In the genomic region with DNA sequence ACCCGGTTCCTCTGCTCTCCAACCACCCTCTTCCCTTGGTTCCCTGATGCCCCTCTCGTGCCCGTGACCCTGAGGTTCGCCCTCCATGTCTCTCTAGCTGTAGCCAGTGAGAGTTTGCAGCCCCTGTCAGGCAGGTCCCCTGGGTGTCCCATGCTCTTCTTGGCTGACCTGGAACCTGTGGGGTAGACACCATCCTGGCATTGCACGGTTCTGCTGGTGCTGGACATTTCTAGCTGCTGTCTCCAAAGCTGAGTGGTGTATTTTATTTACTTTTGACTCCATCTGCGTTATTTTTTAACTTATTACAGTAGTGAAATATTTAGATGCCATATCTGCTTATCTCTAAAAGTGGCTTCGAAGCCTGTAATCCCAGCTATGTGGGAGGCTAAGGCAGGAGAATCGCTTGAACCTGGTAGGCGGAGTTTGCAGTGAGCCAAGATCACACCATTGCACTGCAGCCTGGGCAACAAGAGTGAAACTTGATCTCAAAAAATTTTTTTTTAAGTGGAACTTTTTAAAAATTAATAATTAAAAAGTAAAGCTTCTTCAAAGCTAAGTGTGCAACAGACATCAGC, we compare ENCODE assay signal across 24 cellular contexts. TPM values are rescaled to one million over a fixed set of nuclear protein-coding genes. Genes with fewer than 3 reads are reported as not detected.
DNase-seq lines count a peak whose midpoint lies in the region; ATAC-seq, FAIRE-seq and TF ChIP-seq lines count a peak whose summit lies in the region.
"Had no signal": no experiment of that assay in that cellular context is flagged by ENCODE, and none has a peak within 500 bp of the region (broad histone marks: within the 10 kb centered on the region; RNA-seq: fewer than 3 reads in every experiment).

No MANE protein-coding gene starts in this region.

- H3K79me2 ChIP-seq in HepG2 (ENCODE audit: insufficient read depth, low read length): peaks cover 25% of the 10 kb centered on the region

- no peak overlapping the region for H3K18ac ChIP-seq in IMR-90 (ENCODE audit: low read depth, low read length)

- H4K20me1 ChIP-seq in IMR-90 (ENCODE audit: insufficient read depth, low read length): peaks cover 4% of the 10 kb centered on the region
- no peaks in the 10 kb centered on the region for H4K20me1 ChIP-seq in HepG2 (ENCODE audit: insufficient read depth, low read length)

- intact Hi-C loops in Calu3 (cut with micrococcal nuclease; ENCODE audit: unreplicated experiment): no loop called here
- intact Hi-C loops in IMR-90 (cut with micrococcal nuclease): no loop called here
- intact Hi-C loops in HepG2 (cut with micrococcal nuclease; ENCODE audit: unreplicated experiment): no loop called here
- intact Hi-C loops in prostate gland (cut with DNase I): no loop called here

- ATAC-seq in IMR-90 (ENCODE audit: low read depth): peak; percentile 17; the same call in 1 of the 2 replicates
- ATAC-seq in HepG2: peak; percentile 54
- ATAC-seq in GM18498 (IDR thresholded peaks at IDR 0.05; ENCODE audit: unreplicated experiment): no peak
- ATAC-seq in GM19351 (IDR thresholded peaks at IDR 0.05; ENCODE audit: unreplicated experiment): no peak

- no peak overlapping the region for H3K9ac ChIP-seq in IMR-90 (ENCODE audit: low read depth, low read length)
- no peak overlapping the region for H3K9ac ChIP-seq in HepG2 (ENCODE audit: insufficient read depth, low read depth, low read length)
- H3K9ac ChIP-seq: GM23248 had no signal

- dilution Hi-C loops in IMR-90 (cut with HindIII; ENCODE audit: low sequenced_read_pairs, unreplicated experiment): no loop called here

- H2BK20ac ChIP-seq in IMR-90 (ENCODE audit: low read depth, low read length): no peak overlapping the region

- H3K9me1 ChIP-seq in IMR-90 (ENCODE audit: insufficient read depth, low read length): peaks cover 10% of the 10 kb centered on the region; the same call in 1 of the 2 replicates

- no peak overlapping the region for H3K23ac ChIP-seq in IMR-90 (ENCODE audit: low read depth, low read length)

- H3K79me1 ChIP-seq in IMR-90 (ENCODE audit: low read depth in 1 of 2, low read length in 2 of 2): peaks cover 23 to 52% of the 10 kb centered on the region in 2 experiments

- no peak overlapping the region for H2AK9ac ChIP-seq in IMR-90 (replicated peaks; ENCODE audit: low read depth, low read length, poor library complexity)

- TF ChIP-seq RAD21 in IMR-90 (IDR thresholded peaks at IDR 0.05; ENCODE audit: low read length): no peak
- TF ChIP-seq RAD21 in HepG2 (CRISPR knock-in tag; IDR thresholded peaks at IDR 0.05): no peak

- H3K36me3 Mint-ChIP-seq in Calu3 (ENCODE audit: insufficient read depth, unreplicated experiment): no peaks in the 10 kb centered on the region

- no peak overlapping the region for H2BK15ac ChIP-seq in IMR-90 (ENCODE audit: low read depth, low read length)

- no peak for FAIRE-seq in HepG2 (lab: Jason Lieb, UNC)
- FAIRE-seq: GM19239 had no signal

- TF ChIP-seq EP300 in HepG2 (IDR thresholded peaks at IDR 0.05; ENCODE audit: low read depth in 2 of 2, low read length in 2 of 2): no peak
- TF ChIP-seq EP300 in HepG2 (CRISPR knock-in tag; IDR thresholded peaks at IDR 0.05; ENCODE audit: borderline replicate concordance): no peak

- H2AK5ac ChIP-seq in IMR-90 (ENCODE audit: low read depth, low read length): no peak overlapping the region

- no peak overlapping the region for H4K91ac ChIP-seq in IMR-90 (ENCODE audit: insufficient read depth, low read depth, low read length)

- peak overlapping the region; percentile 63 for H3K27ac Mint-ChIP-seq in Calu3 (ENCODE audit: unreplicated experiment)
- H3K27ac Mint-ChIP-seq: B cell had no signal

- CTCF ChIA-PET in Calu3 (lab: Charles Lee): no interaction called here
- CTCF ChIA-PET in IMR-90 (lab: Yijun Ruan, JAX): interaction anchor here (1.3 kb wide), 1 partner anchor 13 kb away, joined by 4 read pairs; no protein-coding TSS in a partner anchor
- CTCF ChIA-PET in HepG2 (lab: Yijun Ruan, JAX; ENCODE audit: low intra/inter-chr PET ratio, low total read pairs): no interaction called here

- H4K8ac ChIP-seq in IMR-90 (ENCODE audit: low read depth in 2 of 2, low read length in 2 of 2): no peak overlapping the region

- H3K4me3 ChIP-seq in IMR-90 (ENCODE audit: insufficient read depth, low read depth, low read length) (no peak overlapping the region), HepG2 (replicated peaks in 1 of 3; ENCODE audit: insufficient read depth in 1 of 3, low read depth in 2 of 3, low read length in 3 of 3) (no peak overlapping the region), prostate gland (no peak overlapping the region)
- H3K4me3 ChIP-seq: GM23248, HAP-1, Peyer's patch, SK-N-MC had no signal

- WGBS in IMR-90 (ENCODE audit: extremely low coverage in 2 of 2, insufficient read length in 1 of 2), 2 experiments: no CpG with 5 or more reads among the region's 9 CpGs
- 80% methylated on average over 9 of the region's 9 CpGs for WGBS in HepG2 (ENCODE audit: low lambda C conversion rate)
- 77% methylated on average over 9 of the region's 9 CpGs for WGBS in prostate gland

- no peak overlapping the region for H2BK120ac ChIP-seq in IMR-90 (ENCODE audit: low read depth, low read length)

- H3K4ac ChIP-seq in IMR-90 (ENCODE audit: low read depth, low read length): no peak overlapping the region

- H3K4me1 ChIP-seq in IMR-90 (ENCODE audit: control insufficient read depth, insufficient read depth, low read length): peaks cover 3% of the 10 kb centered on the region; the same call in 1 of the 2 replicates
- peaks cover 12% of the 10 kb centered on the region for H3K4me1 ChIP-seq in HepG2 (ENCODE audit: insufficient read depth, low read length)
- H3K4me1 ChIP-seq in prostate gland (replicated peaks): peaks cover 21% of the 10 kb centered on the region
- H3K4me1 ChIP-seq: HAP-1, Peyer's patch had no signal

- H3K27ac ChIP-seq in IMR-90 (ENCODE audit: insufficient read depth, low read length): no peak overlapping the region
- H3K27ac ChIP-seq in HepG2 (ENCODE audit: extremely low read length, insufficient read depth, low read length): peak overlapping the region; percentile 32
- no peak overlapping the region for H3K27ac ChIP-seq in prostate gland
- H3K27ac ChIP-seq: GM23248, Peyer's patch, SK-N-MC had no signal

- TF ChIP-seq POLR2A in IMR-90 (IDR thresholded peaks at IDR 0.05; ENCODE audit: low read depth, low read length) (no peak), HepG2 (IDR thresholded peaks at IDR 0.05; ENCODE audit: insufficient read depth in 1 of 2, low read depth in 2 of 2, low read length in 2 of 2) (no peak), prostate gland (IDR thresholded peaks at IDR 0.05) (no peak)

- no peaks in the 10 kb centered on the region for H3K27me3 ChIP-seq in IMR-90 (ENCODE audit: control insufficient read depth, insufficient read depth, low read length)
- H3K27me3 ChIP-seq in HepG2 (ENCODE audit: control insufficient read depth in 1 of 2, insufficient read depth in 2 of 2, low read length in 2 of 2): no peaks in the 10 kb centered on the region
- H3K27me3 ChIP-seq in prostate gland (replicated peaks; ENCODE audit: insufficient read depth): no peaks in the 10 kb centered on the region
- H3K27me3 ChIP-seq: Peyer's patch had no signal

- peaks cover 12% of the 10 kb centered on the region for H3K36me3 ChIP-seq in IMR-90 (ENCODE audit: control insufficient read depth, insufficient read depth, low read length)
- peaks cover 28 to 35% of the 10 kb centered on the region in 2 experiments for H3K36me3 ChIP-seq in HepG2 (replicated peaks in 1 of 2; ENCODE audit: control insufficient read depth in 1 of 2, insufficient read depth in 2 of 2, low read length in 2 of 2)
- H3K36me3 ChIP-seq in prostate gland: peaks cover 0 to 8% of the 10 kb centered on the region in 2 donors

- no peak overlapping the region for H3K14ac ChIP-seq in IMR-90 (replicated peaks; ENCODE audit: low read depth, low read length)

- no peaks in the 10 kb centered on the region for H3K27me3 Mint-ChIP-seq in Calu3 (ENCODE audit: unreplicated experiment)
- H3K27me3 Mint-ChIP-seq: B cell had no signal

- H3K56ac ChIP-seq in IMR-90 (ENCODE audit: extremely low read depth, insufficient read depth, low read length): no peak overlapping the region

- H3K9me3 ChIP-seq in IMR-90 (ENCODE audit: control insufficient read depth, insufficient read depth, low read length): no peaks in the 10 kb centered on the region
- H3K9me3 ChIP-seq in HepG2 (ENCODE audit: low read length): no peaks in the 10 kb centered on the region
- no peaks in the 10 kb centered on the region for H3K9me3 ChIP-seq in prostate gland
- H3K9me3 ChIP-seq: HAP-1, Peyer's patch had no signal

- DNase-seq in Calu3 (no peak), IMR-90 (no peak), HepG2 (ENCODE audit: low spot score) (no peak), prostate gland (ENCODE audit: low spot score) (no peak)
- peak; percentile 3 for DNase-seq in stimulated activated CD8-positive, alpha-beta memory T cell treated with anti-CD3 and anti-CD28 coated beads, Interleukin-4, amount 100 ng/mL, for 48 hours
- DNase-seq: COR-L47; DMS153; GF-D8; GM23248; MM.1S; NCI-H1092; NCI-H1436 treated with DMSO at 0.1 percent for 48 hours; NCI-H2029; NCI-H446; NCI-H69; NK-92 treated with Interleukin-12 subunit alpha and Interleukin-12 subunit beta, amount 100 ng/mL, for 24 hours; Peyer's patch; SHP77 had no signal

- no peak overlapping the region for H3K4me3 Mint-ChIP-seq in Calu3 (ENCODE audit: low read depth, unreplicated experiment)
- H3K4me3 Mint-ChIP-seq: B cell had no signal

- TF ChIP-seq CTCF in Calu3 (IDR thresholded peaks at IDR 0.05; ENCODE audit: unreplicated experiment) (no peak), IMR-90 (conservative IDR thresholded peaks at IDR 0.05; ENCODE audit: low read depth, low read length) (no peak), HepG2 (CRISPR knock-in tag; IDR thresholded peaks at IDR 0.05) (no peak), prostate gland (IDR thresholded peaks at IDR 0.05) (no peak)

- H3K9me3 Mint-ChIP-seq in Calu3 (ENCODE audit: low read depth, unreplicated experiment): no peaks in the 10 kb centered on the region

- BruUV-seq in Calu3 (replicated peaks; lab: Mats Ljungman, UMichigan) (no TSS peak), IMR-90 (replicated peaks; lab: Mats Ljungman, UMichigan) (no TSS peak), HepG2 (replicated peaks; lab: Mats Ljungman, UMichigan) (no TSS peak)

- no peak overlapping the region for H3K4me2 ChIP-seq in IMR-90 (ENCODE audit: low read depth, low read length)
- H3K4me2 ChIP-seq in HepG2 (ENCODE audit: low read depth, low read length): no peak overlapping the region

- no peak overlapping the region for H2BK5ac ChIP-seq in IMR-90 (ENCODE audit: low read depth, low read length, poor library complexity, severe bottlenecking)

- H2AFZ ChIP-seq in IMR-90 (replicated peaks; ENCODE audit: low read length, poor library complexity): no peak overlapping the region
- no peak overlapping the region for H2AFZ ChIP-seq in HepG2 (ENCODE audit: low read length)
- H2AFZ ChIP-seq: GM23248 had no signal

- in situ Hi-C loops in IMR-90 (cut with MboI; ENCODE audit: low sequenced_read_pairs) (no loop called here), HepG2 (cut with HindIII; ENCODE audit: extremely low pct_ligation_motif_present, low pct_unique_long_range_greater_than_20kb) (no loop called here)

- POLR2A ChIA-PET in IMR-90 (lab: Charles Lee; ENCODE audit: unreplicated experiment): no interaction called here
- POLR2A ChIA-PET in HepG2 (lab: Yijun Ruan, JAX): no interaction called here

- peaks cover 6% of the 10 kb centered on the region for H3K4me1 Mint-ChIP-seq in Calu3 (ENCODE audit: low read depth, unreplicated experiment)

- H4K5ac ChIP-seq in IMR-90 (ENCODE audit: low read depth, low read length): no peak overlapping the region

RNA-seq across cellular contexts. Expression of a gene that starts 12.5 kb away (rescaled TPM):
- total RNA-seq in Calu3 (2022): 56.3 and 61.5 TPM in 2 replicates
- 53.6 and 61.1 TPM in 2 replicates for total RNA-seq in IMR-90 (2012; rRNA removed)
- polyA plus RNA-seq in IMR-90 (2012; rRNA removed): 98.4 and 98.6 TPM in 2 replicates
- 79.7 and 106 TPM in 2 replicates for polyA plus RNA-seq in IMR-90 (2012; cell fraction: cytosol; rRNA removed)
- polyA plus RNA-seq in IMR-90 (2012; cell fraction: nucleus; rRNA removed; ENCODE audit: low replicate concordance): 204 and 302 TPM in 2 replicates
- total RNA-seq in HepG2 (2016; rRNA removed; fragmentation: Illumina TruSeq; extraction: Trizol): 98.4 and 164 TPM in 2 replicates
- total RNA-seq in HepG2 (2016; cell fraction: cytosol; rRNA removed; fragmentation: Illumina TruSeq; extraction: Trizol; ENCODE audit: low read depth): 67.6 and 72.5 TPM in 2 replicates
- total RNA-seq in HepG2 (2016; cell fraction: insoluble cytoplasmic fraction; rRNA removed; fragmentation: Illumina TruSeq; extraction: Trizol): 90.5 and 177 TPM in 2 replicates
- total RNA-seq in HepG2 (2016; cell fraction: membrane; rRNA removed; fragmentation: Illumina TruSeq; extraction: Trizol): 139 and 152 TPM in 2 replicates
- total RNA-seq in HepG2 (2016; cell fraction: nucleus; rRNA removed; fragmentation: Illumina TruSeq; extraction: Trizol): 149 and 161 TPM in 2 replicates
- polyA plus RNA-seq in HepG2 (2011; rRNA removed): 172 and 221 TPM in 2 replicates
- 185 and 213 TPM in 2 replicates for polyA plus RNA-seq in HepG2 (2011; cell fraction: cytosol; rRNA removed)
- 538 and 633 TPM in 2 replicates for polyA plus RNA-seq in HepG2 (2011; cell fraction: nucleus; rRNA removed)
- 90.9 and 112 TPM in 2 replicates for polyA plus RNA-seq in HepG2 (2012)
- 59.4 and 67.7 TPM in 2 replicates for polyA plus RNA-seq in HepG2 (2016; cell fraction: cytosol; fragmentation: Illumina TruSeq; extraction: Trizol; ENCODE audit: low read depth)
- 85.6 and 91.9 TPM in 2 replicates for polyA plus RNA-seq in HepG2 (2016; cell fraction: insoluble cytoplasmic fraction; fragmentation: Illumina TruSeq; extraction: Trizol; ENCODE audit: low read depth)
- polyA plus RNA-seq in HepG2 (2016; cell fraction: membrane; fragmentation: Illumina TruSeq; extraction: Trizol; ENCODE audit: low read depth): 104 and 119 TPM in 2 replicates
- 320 and 321 TPM in 2 replicates for polyA plus RNA-seq in HepG2 (2016; cell fraction: nucleus; fragmentation: Illumina TruSeq; extraction: Trizol; ENCODE audit: insufficient read depth, low read depth)
- 25.3 and 228 TPM in 2 replicates for polyA minus RNA-seq in HepG2 (2011; rRNA and poly(A)+ RNA removed; ENCODE audit: low replicate concordance)
- 56.6 and 60.3 TPM in 2 replicates for polyA minus RNA-seq in HepG2 (2011; cell fraction: cytosol; rRNA and poly(A)+ RNA removed)
- polyA minus RNA-seq in HepG2 (2011; cell fraction: nucleus; rRNA and poly(A)+ RNA removed): 98.2 and 106 TPM in 2 replicates
- total RNA-seq in prostate gland: 100 to 1,000 TPM; 105 to 194 TPM

RNA-seq across cellular contexts. Expression of a gene that starts 39.8 kb away (rescaled TPM):
- 253 and 258 TPM in 2 replicates for total RNA-seq in Calu3 (2022)
- 72.4 and 81.4 TPM in 2 replicates for total RNA-seq in IMR-90 (2012; rRNA removed)
- polyA plus RNA-seq in IMR-90 (2012; rRNA removed): 83.1 TPM in 2 replicates
- 62.2 and 67.4 TPM in 2 replicates for polyA plus RNA-seq in IMR-90 (2012; cell fraction: cytosol; rRNA removed)
- 106 and 206 TPM in 2 replicates for polyA plus RNA-seq in IMR-90 (2012; cell fraction: nucleus; rRNA removed; ENCODE audit: low replicate concordance)
- total RNA-seq in HepG2 (2016; rRNA removed; fragmentation: Illumina TruSeq; extraction: Trizol): 82.0 and 86.3 TPM in 2 replicates
- total RNA-seq in HepG2 (2016; cell fraction: cytosol; rRNA removed; fragmentation: Illumina TruSeq; extraction: Trizol; ENCODE audit: low read depth): 5.4 and 6.5 TPM in 2 replicates
- total RNA-seq in HepG2 (2016; cell fraction: insoluble cytoplasmic fraction; rRNA removed; fragmentation: Illumina TruSeq; extraction: Trizol): 69.1 and 89.6 TPM in 2 replicates
- total RNA-seq in HepG2 (2016; cell fraction: membrane; rRNA removed; fragmentation: Illumina TruSeq; extraction: Trizol): 18.0 and 19.5 TPM in 2 replicates
- total RNA-seq in HepG2 (2016; cell fraction: nucleus; rRNA removed; fragmentation: Illumina TruSeq; extraction: Trizol): 59.8 and 63.0 TPM in 2 replicates
- polyA plus RNA-seq in HepG2 (2011; rRNA removed): 24.2 and 37.5 TPM in 2 replicates
- polyA plus RNA-seq in HepG2 (2011; cell fraction: cytosol; rRNA removed): 24.4 and 27.4 TPM in 2 replicates
- polyA plus RNA-seq in HepG2 (2011; cell fraction: nucleus; rRNA removed): 111 and 112 TPM in 2 replicates
- 26.9 and 46.5 TPM in 2 replicates for polyA plus RNA-seq in HepG2 (2012)
- 3.5 TPM in 2 replicates for polyA plus RNA-seq in HepG2 (2016; cell fraction: cytosol; fragmentation: Illumina TruSeq; extraction: Trizol; ENCODE audit: low read depth)
- polyA plus RNA-seq in HepG2 (2016; cell fraction: insoluble cytoplasmic fraction; fragmentation: Illumina TruSeq; extraction: Trizol; ENCODE audit: low read depth): 45.7 and 58.6 TPM in 2 replicates
- 7.2 and 9.8 TPM in 2 replicates for polyA plus RNA-seq in HepG2 (2016; cell fraction: membrane; fragmentation: Illumina TruSeq; extraction: Trizol; ENCODE audit: low read depth)
- 79.7 and 85.5 TPM in 2 replicates for polyA plus RNA-seq in HepG2 (2016; cell fraction: nucleus; fragmentation: Illumina TruSeq; extraction: Trizol; ENCODE audit: insufficient read depth, low read depth)
- 26.5 and 80.5 TPM in 2 replicates for polyA minus RNA-seq in HepG2 (2011; rRNA and poly(A)+ RNA removed; ENCODE audit: low replicate concordance)
- 36.1 and 38.1 TPM in 2 replicates for polyA minus RNA-seq in HepG2 (2011; cell fraction: cytosol; rRNA and poly(A)+ RNA removed)
- polyA minus RNA-seq in HepG2 (2011; cell fraction: nucleus; rRNA and poly(A)+ RNA removed): 27.9 and 31.3 TPM in 2 replicates
- total RNA-seq in prostate gland: 100 to 1,000 TPM; 231 to 261 TPM

Comparison
In these comparisons a context has a peak if more than half of its experiments do, and no peak if none do; other contexts are left out.
1. ATAC-seq: peak in IMR-90 (single experiment) and HepG2 (single experiment); none in GM18498 (single experiment) and GM19351 (single experiment).